In genomic region chr5:67986761-67987160, GRCh38 we compare ENCODE assay signal across 19 cellular contexts.
"Had no signal": no experiment of that assay in that cellular context is flagged by ENCODE, and none has a peak within 500 bp of the region (broad histone marks: within the 10 kb centered on the region; RNA-seq: fewer than 3 reads in every experiment).

No MANE protein-coding gene starts in this region.

- DNase-seq: activated CD4-positive, alpha-beta memory T cell treated with anti-CD3 and anti-CD28 coated beads for 36 hours; activated CD4-positive, alpha-beta T cell treated with anti-CD3 and anti-CD28 coated beads, Interleukin-2, amount 10 ng/mL, durations not matched to agents 7 days and 5 days; activated CD4-positive, CD25-positive, alpha-beta regulatory T cell; activated CD8-positive, alpha-beta memory T cell treated with anti-CD3 and anti-CD28 coated beads for 24 hours; activated effector memory CD4-positive, alpha-beta T cell treated with anti-CD3 and anti-CD28 coated beads, Interleukin-2, amount 50 U/mL, for 16 hours; activated naive CD4-positive, alpha-beta T cell treated with anti-CD3 and anti-CD28 coated beads for 36 hours; activated T-cell treated with anti-CD3 and anti-CD28 coated beads, Interleukin-2, amount 50 U/mL, for 4 hours; amygdala; MM.1S; NCI-H1105; NCI-H1436; NCI-H1694 treated with DMSO at 0.1 percent for 48 hours; NCI-H2081; NCI-H2171; NCI-H2227 treated with DMSO at 0.1 percent for 48 hours; NCI-H526; NCI-H82; SK-N-SH; T-helper 1 cell had no signal
